1 cellular context compared by ENCODE assay signal in genomic region chr17:48893646-48894508, GRCh38.
TF ChIP-seq lines count a peak whose summit lies in the region.

No MANE protein-coding gene starts in this region.

TF ChIP-seq in GM12878, 131 proteins besides CTCF, POLR2A, EP300 and RAD21:
- TF ChIP-seq SRF (IDR thresholded peaks at IDR 0.05; ENCODE audit: low read depth in 2 of 2, low read length in 2 of 2) (no peak), NR2F1 (conservative IDR thresholded peaks at IDR 0.05) (no peak), MLLT1 (IDR thresholded peaks at IDR 0.05) (no peak)
